ENCODE assay signal across 9 cellular contexts in genomic region chr13:84999252-84999651, GRCh38.
"Had no signal": no experiment of that assay in that cellular context is flagged by ENCODE, and none has a peak within 500 bp of the region (broad histone marks: within the 10 kb centered on the region; RNA-seq: fewer than 3 reads in every experiment).

No MANE protein-coding gene starts in this region.

- H3K27ac ChIP-seq: GM23248 had no signal

- H3K36me3 ChIP-seq: HAP-1 had no signal

- ATAC-seq: GM23338, HCT116 had no signal

- H3K27ac Mint-ChIP-seq: GM23338, H9, HFFc6 had no signal

- H3K4me3 Mint-ChIP-seq: GM23338, H9, HFFc6 had no signal

- H3K9ac ChIP-seq: GM23248 had no signal

- H3K4me2 ChIP-seq: GM23338 had no signal

- H3K4me1 Mint-ChIP-seq: GM23338, H9 had no signal

- H2AFZ ChIP-seq: GM23248, GM23338 had no signal

- H3K9me3 Mint-ChIP-seq: GM23338, H9, HFFc6 had no signal

- H3K4me3 ChIP-seq: GM23248, GM23338, HAP-1 had no signal

- H3K4me1 ChIP-seq: HAP-1 had no signal

- H3K9me3 ChIP-seq: HAP-1 had no signal

- DNase-seq: GM23248, GOT3, H7, H9, HCEC 1CT, HFFc6 had no signal
